1 cellular context compared by ENCODE assay signal in genomic region chr11:77148963-77149715, GRCh38.
TF ChIP-seq lines count a peak whose summit lies in the region.

No MANE protein-coding gene starts in this region.

TF ChIP-seq in GM23338, 12 proteins besides CTCF, POLR2A, EP300 and RAD21 (continued from another document):
- no peak for TF ChIP-seq REST (IDR thresholded peaks at IDR 0.05; ENCODE audit: unreplicated experiment)
- TF ChIP-seq POLR2AphosphoS5 (IDR thresholded peaks at IDR 0.05; ENCODE audit: low read depth), result no peak
- TF ChIP-seq ZNF114 (CRISPR knock-in tag; IDR thresholded peaks at IDR 0.05), result no peak
- TF ChIP-seq EZH2 (IDR thresholded peaks at IDR 0.05; ENCODE audit: low read depth, unreplicated experiment), result no peak
- TF ChIP-seq NANOG (IDR thresholded peaks at IDR 0.05; ENCODE audit: borderline replicate concordance), result no peak
- TF ChIP-seq ETS1 (IDR thresholded peaks at IDR 0.05), result no peak
- TF ChIP-seq STAT1 (IDR thresholded peaks at IDR 0.05; ENCODE audit: unreplicated experiment), result no peak
- no peak for TF ChIP-seq ZNF331 (CRISPR knock-in tag; IDR thresholded peaks at IDR 0.05; ENCODE audit: low read depth)
- TF ChIP-seq EZH2phosphoT487 (IDR thresholded peaks at IDR 0.05; ENCODE audit: unreplicated experiment), result no peak
- TF ChIP-seq CREB1 (CRISPR knock-in tag; IDR thresholded peaks at IDR 0.05; ENCODE audit: low read depth), result no peak
